Comparison of ENCODE assay signal across 8 cellular contexts in the genomic region with DNA sequence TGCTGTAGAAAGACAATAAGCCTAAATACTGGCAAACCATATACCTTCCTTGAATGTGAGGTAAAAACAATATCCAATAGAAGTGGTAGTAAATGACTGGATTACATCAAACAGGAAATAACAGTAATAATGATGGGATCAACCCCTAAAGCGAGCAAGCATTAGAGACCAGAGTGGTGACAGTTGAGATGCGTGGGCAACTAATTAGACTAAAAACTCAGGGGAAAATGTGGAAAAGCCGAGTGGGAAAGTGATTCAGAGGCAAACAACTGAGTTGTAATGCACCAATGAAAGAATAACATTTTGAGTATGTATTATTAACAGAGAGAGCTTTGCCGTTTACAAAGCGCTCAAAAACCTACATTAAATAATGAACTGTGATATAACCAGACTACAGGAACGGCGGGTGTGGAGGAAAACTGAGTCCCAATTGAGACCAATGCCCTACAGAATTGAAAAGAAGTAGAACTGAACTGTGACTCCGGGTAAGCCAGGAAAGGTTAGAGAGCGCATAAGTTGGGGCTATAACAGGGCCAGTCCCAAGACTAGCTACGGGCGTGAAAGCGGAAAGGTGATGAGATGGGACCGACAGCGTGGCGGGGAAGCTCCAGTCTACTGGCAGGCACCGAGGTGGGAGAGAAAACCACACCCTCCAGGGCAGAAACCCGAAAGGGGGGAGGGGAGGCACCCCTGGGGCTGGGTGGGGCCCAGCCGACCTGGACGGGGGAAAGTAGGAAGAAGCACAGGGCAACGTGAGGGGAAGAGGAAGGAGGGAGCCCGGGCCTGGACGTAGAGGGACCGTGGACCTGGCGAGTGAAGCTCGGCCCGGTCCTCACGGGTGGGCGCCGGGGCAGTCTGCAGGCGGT. TPM values are rescaled to one million over a fixed set of nuclear protein-coding genes. Genes with fewer than 3 reads are reported as not detected.
DNase-seq lines count a peak whose midpoint lies in the region; ATAC-seq and TF ChIP-seq lines count a peak whose summit lies in the region.

No MANE protein-coding gene starts in this region.

- H3K4me1 ChIP-seq in stomach smooth muscle (ENCODE audit: control insufficient read depth, insufficient read depth, low read length), result peaks cover 18% of the 10 kb centered on the region

- H3K9me3 ChIP-seq in neural cell (ENCODE audit: low read length) (no peaks in the 10 kb centered on the region), stomach smooth muscle (ENCODE audit: control insufficient read depth in 2 of 2, low read length in 2 of 2) (no peaks in the 10 kb centered on the region)

- peak overlapping the region; percentile 95 for H3K27ac ChIP-seq in neural cell (ENCODE audit: low read length)
- H3K27ac ChIP-seq in stomach smooth muscle (ENCODE audit: low read length), result peak overlapping the region; percentile 94

- H3K9ac ChIP-seq in neural cell (ENCODE audit: low read length), result peak overlapping the region; percentile 96
- peak overlapping the region; percentile 92 to 95 for H3K9ac ChIP-seq in stomach smooth muscle (ENCODE audit: low read length in 2 of 2)

- H3K36me3 ChIP-seq in neural cell (ENCODE audit: insufficient read depth, low read length) (no peaks in the 10 kb centered on the region), stomach smooth muscle (ENCODE audit: control insufficient read depth in 2 of 2, insufficient read depth in 2 of 2, low read length in 2 of 2) (no peaks in the 10 kb centered on the region)

- no peak for TF ChIP-seq CTCF in neural cell (IDR thresholded peaks at IDR 0.05; ENCODE audit: poor library complexity, severe bottlenecking)

- ATAC-seq in HG03039 (IDR thresholded peaks at IDR 0.05; ENCODE audit: unreplicated experiment) (peak; percentile 26), esophagus mucosa (peak; percentile 34)

- peak; percentile 23 for DNase-seq in NCI-H510A treated with DMSO at 0.1 percent for 48 hours (lab: John Stamatoyannopoulos, UW)
- DNase-seq in NCI-H510A (lab: John Stamatoyannopoulos, UW), result no peak
- DNase-seq in NCI-H748 treated with DMSO at 0.1 percent for 48 hours (lab: John Stamatoyannopoulos, UW), result peak; percentile 74
- DNase-seq in activated CD8-positive, alpha-beta memory T cell treated with anti-CD3 and anti-CD28 coated beads, Interleukin-2, amount 50 U/mL, for 1 hour (ENCODE audit: extremely low read depth), result peak; percentile 13

- peak overlapping the region; percentile 77 for H2AFZ ChIP-seq in neural cell (ENCODE audit: low read depth, low read length)

- TF ChIP-seq RAD21 in neural cell (conservative IDR thresholded peaks at IDR 0.05), result no peak

- H3K9me2 ChIP-seq in neural cell (ENCODE audit: insufficient read depth, low read length), result no peaks in the 10 kb centered on the region

- no peaks in the 10 kb centered on the region for H4K20me1 ChIP-seq in neural cell (ENCODE audit: insufficient read depth)

- no peaks in the 10 kb centered on the region for H3F3A ChIP-seq in neural cell (ENCODE audit: insufficient read depth, low read length, poor library complexity, severe bottlenecking)

- TF ChIP-seq EP300 in neural cell (conservative IDR thresholded peaks at IDR 0.05; ENCODE audit: poor library complexity, severe bottlenecking), result no peak

- peaks cover 51% of the 10 kb centered on the region for H3K79me2 ChIP-seq in neural cell (replicated peaks; ENCODE audit: insufficient read depth, low read length)

- H3K27me3 ChIP-seq in neural cell (ENCODE audit: insufficient read depth, low read depth, low read length) (no peaks in the 10 kb centered on the region), stomach smooth muscle (ENCODE audit: control insufficient read depth in 1 of 2, insufficient read depth in 2 of 2, low read length in 2 of 2) (no peaks in the 10 kb centered on the region)

- H3K4me3 ChIP-seq in neural cell (ENCODE audit: low read length), result peak overlapping the region; percentile 85
- peak overlapping the region; percentile 83 to 93 for H3K4me3 ChIP-seq in stomach smooth muscle (ENCODE audit: low read length in 2 of 2)

- H3K4me2 ChIP-seq in neural cell (ENCODE audit: low read length), result peak overlapping the region; percentile 87

TF ChIP-seq in neural cell, 6 proteins besides CTCF, POLR2A, EP300 and RAD21:
- TF ChIP-seq EZH2 (IDR thresholded peaks at IDR 0.05; ENCODE audit: borderline replicate concordance, insufficient read depth, low read length, poor library complexity, severe bottlenecking), result no peak
- peak; percentile 32 for TF ChIP-seq SMC3 (conservative IDR thresholded peaks at IDR 0.05; ENCODE audit: poor library complexity)

RNA-seq across cellular contexts. Expression of a gene that starts 0.6 kb away (rescaled TPM):
- 23.4 TPM for total RNA-seq in esophagus mucosa
- polyA plus RNA-seq in neural cell, result 9.1 and 9.2 TPM in 2 replicates
- polyA minus RNA-seq in neural cell, result 60.9 and 64.9 TPM in 2 replicates
